15 cellular contexts compared by ENCODE assay signal in the genomic region with DNA sequence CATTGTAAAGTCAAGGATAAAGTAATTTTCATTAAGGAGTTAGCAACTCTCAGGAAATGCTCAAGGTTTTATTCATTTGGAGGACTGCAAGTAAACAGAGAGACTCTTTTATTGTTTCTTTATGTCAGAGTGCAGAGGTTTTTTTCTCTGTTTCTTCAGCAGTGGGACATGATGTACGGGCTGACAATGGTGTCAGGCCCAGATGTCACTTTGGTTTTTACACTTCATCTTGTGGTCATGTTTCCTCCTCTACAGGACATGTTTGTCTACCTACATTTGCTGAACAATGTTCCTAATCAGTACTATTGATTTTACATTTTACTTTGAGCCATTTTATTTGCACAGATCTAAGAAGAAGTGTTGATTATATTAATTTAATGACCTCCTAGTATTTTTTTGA.
DNase-seq lines count a peak whose midpoint lies in the region; ATAC-seq and TF ChIP-seq lines count a peak whose summit lies in the region.
"Had no signal": no experiment of that assay in that cellular context is flagged by ENCODE, and none has a peak within 500 bp of the region (broad histone marks: within the 10 kb centered on the region; RNA-seq: fewer than 3 reads in every experiment).

No MANE protein-coding gene starts in this region.

- peaks cover 25% of the 10 kb centered on the region for H3K9me3 Mint-ChIP-seq in activated T-helper 1 cell treated with anti-CD3 and anti-CD28 coated beads, Interleukin-12 subunit alpha, Interleukin-12 subunit beta, Interleukin-2, Interleukin-4 antibody, amounts not matched to agents 30 ng/mL and 10 ng/mL and 1 ng/mL, durations not matched to agents 14 hours and 24 hours and 36 hours
- H3K9me3 Mint-ChIP-seq in nephron progenitor cell = peaks cover 21% of the 10 kb centered on the region
- H3K9me3 Mint-ChIP-seq: neural crest cell had no signal

- H3K4me3 ChIP-seq in psoas muscle = no peak overlapping the region
- H3K4me3 ChIP-seq: K562, left ventricle myocardium inferior, thoracic aorta had no signal

- H3K4me3 Mint-ChIP-seq in activated T-helper 1 cell treated with anti-CD3 and anti-CD28 coated beads, Interleukin-12 subunit alpha, Interleukin-12 subunit beta, Interleukin-2, Interleukin-4 antibody, amounts not matched to agents 30 ng/mL and 10 ng/mL and 1 ng/mL, durations not matched to agents 14 hours and 24 hours and 36 hours = peak overlapping the region; percentile 32
- no peak overlapping the region for H3K4me3 Mint-ChIP-seq in nephron progenitor cell
- H3K4me3 Mint-ChIP-seq: neural crest cell, WTC11 had no signal

- H3K36me3 ChIP-seq in psoas muscle (ENCODE audit: insufficient read depth in 1 of 2, low read depth in 1 of 2) = no peaks in the 10 kb centered on the region
- H3K36me3 ChIP-seq: left ventricle myocardium inferior, thoracic aorta had no signal

- H3K27me3 ChIP-seq in psoas muscle (ENCODE audit: insufficient read depth in 3 of 3, low read length in 2 of 3) = no peaks in the 10 kb centered on the region

- peaks cover 27% of the 10 kb centered on the region for H3K36me3 Mint-ChIP-seq in activated T-helper 1 cell treated with anti-CD3 and anti-CD28 coated beads, Interleukin-12 subunit alpha, Interleukin-12 subunit beta, Interleukin-2, Interleukin-4 antibody, amounts not matched to agents 30 ng/mL and 10 ng/mL and 1 ng/mL, durations not matched to agents 14 hours and 24 hours and 36 hours (ENCODE audit: low read depth)
- H3K36me3 Mint-ChIP-seq in nephron progenitor cell (ENCODE audit: low read depth) = no peaks in the 10 kb centered on the region
- H3K36me3 Mint-ChIP-seq: WTC11 had no signal

- TF ChIP-seq CTCF in nephron progenitor cell (IDR thresholded peaks at IDR 0.05) (no peak), psoas muscle (IDR thresholded peaks at IDR 0.05) (no peak)

- no peak overlapping the region for H3K27ac ChIP-seq in psoas muscle
- H3K27ac ChIP-seq: left ventricle myocardium inferior, thoracic aorta had no signal

- DNase-seq in NK-92 treated with Interleukin-12 subunit alpha and Interleukin-12 subunit beta, amount 100 ng/mL, for 24 hours (lab: John Stamatoyannopoulos, UW) = peak; percentile 12
- no peak for DNase-seq in NK-92 (lab: John Stamatoyannopoulos, UW; ENCODE audit: unreplicated experiment)
- peak; percentile 10 for DNase-seq in HT1080 (ENCODE audit: low read depth)
- peak; percentile 25 for DNase-seq in activated T-helper 1 cell treated with anti-CD3 and anti-CD28 coated beads, Interleukin-12 subunit alpha, Interleukin-12 subunit beta, Interleukin-2, Interleukin-4 antibody, amounts not matched to agents 30 ng/mL and 10 ng/mL and 1 ng/mL, durations not matched to agents 14 hours and 24 hours and 36 hours (ENCODE audit: low spot score)
- no peak for DNase-seq in nephron progenitor cell
- no peak for DNase-seq in NCI-H748 treated with DMSO at 0.1 percent for 48 hours (lab: John Stamatoyannopoulos, UW)
- DNase-seq in psoas muscle = no peak
- DNase-seq: left ventricle myocardium inferior, NCI-H187 had no signal

- peaks cover 57% of the 10 kb centered on the region for H3K4me1 Mint-ChIP-seq in activated T-helper 1 cell treated with anti-CD3 and anti-CD28 coated beads, Interleukin-12 subunit alpha, Interleukin-12 subunit beta, Interleukin-2, Interleukin-4 antibody, amounts not matched to agents 30 ng/mL and 10 ng/mL and 1 ng/mL, durations not matched to agents 14 hours and 24 hours and 36 hours (ENCODE audit: low read depth)
- peaks cover 21% of the 10 kb centered on the region for H3K4me1 Mint-ChIP-seq in nephron progenitor cell

- peak overlapping the region; percentile 73 for H3K27ac Mint-ChIP-seq in activated T-helper 1 cell treated with anti-CD3 and anti-CD28 coated beads, Interleukin-12 subunit alpha, Interleukin-12 subunit beta, Interleukin-2, Interleukin-4 antibody, amounts not matched to agents 30 ng/mL and 10 ng/mL and 1 ng/mL, durations not matched to agents 14 hours and 24 hours and 36 hours
- H3K27ac Mint-ChIP-seq in nephron progenitor cell = peak overlapping the region; percentile 17
- H3K27ac Mint-ChIP-seq: WTC11 had no signal

- no peak for ATAC-seq in GM21381 (IDR thresholded peaks at IDR 0.05; ENCODE audit: unreplicated experiment)
- ATAC-seq in psoas muscle = no peak
- ATAC-seq: K562, sciatic nerve, WTC11 had no signal

- H3K27me3 Mint-ChIP-seq in activated T-helper 1 cell treated with anti-CD3 and anti-CD28 coated beads, Interleukin-12 subunit alpha, Interleukin-12 subunit beta, Interleukin-2, Interleukin-4 antibody, amounts not matched to agents 30 ng/mL and 10 ng/mL and 1 ng/mL, durations not matched to agents 14 hours and 24 hours and 36 hours (ENCODE audit: insufficient read depth) = no peaks in the 10 kb centered on the region
- peaks cover 6% of the 10 kb centered on the region for H3K27me3 Mint-ChIP-seq in nephron progenitor cell (ENCODE audit: low read depth, poor library complexity)

- WGBS in psoas muscle, 3 donors = 43 to 50% (median 46%) methylated on average over 1 of the region's 1 CpG

- intact Hi-C loops in activated T-helper 1 cell treated with anti-CD3 and anti-CD28 coated beads, Interleukin-12 subunit alpha, Interleukin-12 subunit beta, Interleukin-2, Interleukin-4 antibody, amounts not matched to agents 30 ng/mL and 10 ng/mL and 1 ng/mL, durations not matched to agents 14 hours and 24 hours and 36 hours (cut with micrococcal nuclease) = loop anchor here (1.0 to 5.0 kb wide), 4 partner anchors 29 to 153 kb away; no protein-coding TSS in a partner anchor
- intact Hi-C loops in psoas muscle (cut with DNase I) = no loop called here

- H3K4me1 ChIP-seq in psoas muscle = no peaks in the 10 kb centered on the region
- H3K4me1 ChIP-seq: left ventricle myocardium inferior had no signal

- no peaks in the 10 kb centered on the region for H3K9me3 ChIP-seq in psoas muscle
- H3K9me3 ChIP-seq: left ventricle myocardium inferior, thoracic aorta had no signal

Comparison
In these comparisons a context has a peak if more than half of its experiments do, and no peak if none do; other contexts are left out.
1. DNase-seq: peak in NK-92 treated with Interleukin-12 subunit alpha and Interleukin-12 subunit beta, amount 100 ng/mL, for 24 hours (single experiment), HT1080 (single experiment) and activated T-helper 1 cell treated with anti-CD3 and anti-CD28 coated beads, Interleukin-12 subunit alpha, Interleukin-12 subunit beta, Interleukin-2, Interleukin-4 antibody, amounts not matched to agents 30 ng/mL and 10 ng/mL and 1 ng/mL, durations not matched to agents 14 hours and 24 hours and 36 hours (single experiment); none in NK-92 (single experiment), nephron progenitor cell (single experiment), NCI-H748 treated with DMSO at 0.1 percent for 48 hours (single experiment) and psoas muscle (0 of 2).